ENCODE assay signal across 10 cellular contexts in the genomic region with DNA sequence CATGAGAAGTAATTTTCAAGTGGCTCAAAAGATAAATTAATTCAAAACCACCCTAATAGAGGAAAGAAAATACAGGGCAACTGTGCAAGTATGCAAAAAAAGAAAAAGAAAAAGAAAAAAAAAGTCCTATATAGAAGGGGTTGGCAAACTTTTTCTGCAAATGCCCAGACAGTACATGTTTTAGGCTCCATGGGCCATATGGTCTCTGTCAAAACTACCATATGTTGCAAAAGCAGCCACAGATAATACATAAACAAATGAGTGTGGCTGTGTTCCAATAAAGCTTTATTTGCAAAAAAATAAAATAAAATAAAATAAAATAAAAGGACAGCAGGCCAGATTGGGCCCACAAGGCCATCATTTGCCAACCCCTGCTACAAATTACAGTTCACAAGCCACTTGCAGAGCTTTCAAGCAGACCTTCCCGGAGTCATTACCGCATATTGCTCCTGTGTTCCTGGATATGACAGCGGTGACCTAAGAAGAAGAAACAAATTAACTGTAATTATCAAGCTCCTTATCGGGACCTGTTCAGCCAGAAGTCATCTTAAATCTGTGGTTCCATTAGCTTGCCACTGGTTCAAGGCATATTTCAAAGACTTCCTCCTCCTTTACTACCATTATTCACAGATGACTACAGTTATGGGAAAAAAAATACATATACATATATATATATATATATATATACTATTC. TPM values are rescaled to one million over a fixed set of nuclear protein-coding genes. Genes with fewer than 3 reads are reported as not detected.
DNase-seq lines count a peak whose midpoint lies in the region; ATAC-seq and TF ChIP-seq lines count a peak whose summit lies in the region.
"Had no signal": no experiment of that assay in that cellular context is flagged by ENCODE, and none has a peak within 500 bp of the region (broad histone marks: within the 10 kb centered on the region; RNA-seq: fewer than 3 reads in every experiment).

No MANE protein-coding gene starts in this region.

- H3K36me3 Mint-ChIP-seq in activated naive CD4-positive, alpha-beta T cell treated with anti-CD3 and anti-CD28 coated beads, Interleukin-2, amount 50 U/mL, for 24 hours: peaks cover 4% of the 10 kb centered on the region

- peaks cover 5 to 19% of the 10 kb centered on the region in 2 donors for H3K36me3 ChIP-seq in thyroid gland

- H3K27ac Mint-ChIP-seq in activated naive CD4-positive, alpha-beta T cell treated with anti-CD3 and anti-CD28 coated beads, Interleukin-2, amount 50 U/mL, for 24 hours: peak overlapping the region; percentile 94

- no peak overlapping the region for H3K4me3 ChIP-seq in thyroid gland (replicated peaks in 1 of 3)
- H3K4me3 ChIP-seq: BLaER1 treated with 17β-estradiol and CSF1 and Interleukin-3, amounts not matched to agents 10 nM and 100 nM; body of pancreas had no signal

- no peaks in the 10 kb centered on the region for H3K27me3 Mint-ChIP-seq in activated naive CD4-positive, alpha-beta T cell treated with anti-CD3 and anti-CD28 coated beads, Interleukin-2, amount 50 U/mL, for 24 hours

- H3K9me3 ChIP-seq in thyroid gland: no peaks in the 10 kb centered on the region
- H3K9me3 ChIP-seq: BLaER1 treated with 17β-estradiol and CSF1 and Interleukin-3, amounts not matched to agents 10 nM and 100 nM; body of pancreas had no signal

- no peak for ATAC-seq in SK-N-SH treated with all-trans-retinoic acid at 6 μM for 48 hours
- no peak for ATAC-seq in foreskin keratinocyte
- no peak for ATAC-seq in HG02678 (IDR thresholded peaks at IDR 0.05; ENCODE audit: unreplicated experiment)
- ATAC-seq: body of pancreas had no signal

- TF ChIP-seq CTCF in foreskin keratinocyte (conservative IDR thresholded peaks at IDR 0.05) (no peak), thyroid gland (IDR thresholded peaks at IDR 0.05) (no peak)

- no peaks in the 10 kb centered on the region for H3K9me3 Mint-ChIP-seq in activated naive CD4-positive, alpha-beta T cell treated with anti-CD3 and anti-CD28 coated beads, Interleukin-2, amount 50 U/mL, for 24 hours

- 88 to 94% methylated on average over 4 of the region's 4 CpGs for WGBS in thyroid gland, 2 donors

- intact Hi-C loops in thyroid gland (cut with DNase I): no loop called here

- peaks cover 39% of the 10 kb centered on the region for H3K4me1 ChIP-seq in foreskin keratinocyte
- H3K4me1 ChIP-seq in thyroid gland: peaks cover 42 to 45% of the 10 kb centered on the region in 2 donors

- H3K4me3 Mint-ChIP-seq in activated naive CD4-positive, alpha-beta T cell treated with anti-CD3 and anti-CD28 coated beads, Interleukin-2, amount 50 U/mL, for 24 hours: no peak overlapping the region

- peak overlapping the region; percentile 62 for H3K27ac ChIP-seq in foreskin keratinocyte
- H3K27ac ChIP-seq in thyroid gland: peak overlapping the region in 2 of 3 donors; percentile 97 to 98

- DNase-seq in activated naive CD4-positive, alpha-beta T cell (lab: John Stamatoyannopoulos, UW): no peak
- DNase-seq in foreskin keratinocyte (no peak), thyroid gland (no peak), NCI-H1930 (lab: John Stamatoyannopoulos, UW) (no peak)
- DNase-seq in activated CD4-positive, alpha-beta T cell treated with anti-CD3 and anti-CD28 coated beads, Interleukin-2, amount 50 U/mL, for 48 hours: no peak
- DNase-seq: body of pancreas had no signal

- H3K27me3 ChIP-seq in foreskin keratinocyte (no peaks in the 10 kb centered on the region), thyroid gland (no peaks in the 10 kb centered on the region)
- H3K27me3 ChIP-seq: BLaER1 treated with 17β-estradiol and CSF1 and Interleukin-3, amounts not matched to agents 10 nM and 100 nM; body of pancreas had no signal

- TF ChIP-seq POLR2A in thyroid gland (IDR thresholded peaks at IDR 0.05): no peak

- H3K4me1 Mint-ChIP-seq in activated naive CD4-positive, alpha-beta T cell treated with anti-CD3 and anti-CD28 coated beads, Interleukin-2, amount 50 U/mL, for 24 hours: peaks cover 44% of the 10 kb centered on the region

TF ChIP-seq in SK-N-SH treated with all-trans-retinoic acid at 6 μM for 48 hours, 23 proteins besides CTCF, POLR2A, EP300 and RAD21:
- TF ChIP-seq, protein P1, sequence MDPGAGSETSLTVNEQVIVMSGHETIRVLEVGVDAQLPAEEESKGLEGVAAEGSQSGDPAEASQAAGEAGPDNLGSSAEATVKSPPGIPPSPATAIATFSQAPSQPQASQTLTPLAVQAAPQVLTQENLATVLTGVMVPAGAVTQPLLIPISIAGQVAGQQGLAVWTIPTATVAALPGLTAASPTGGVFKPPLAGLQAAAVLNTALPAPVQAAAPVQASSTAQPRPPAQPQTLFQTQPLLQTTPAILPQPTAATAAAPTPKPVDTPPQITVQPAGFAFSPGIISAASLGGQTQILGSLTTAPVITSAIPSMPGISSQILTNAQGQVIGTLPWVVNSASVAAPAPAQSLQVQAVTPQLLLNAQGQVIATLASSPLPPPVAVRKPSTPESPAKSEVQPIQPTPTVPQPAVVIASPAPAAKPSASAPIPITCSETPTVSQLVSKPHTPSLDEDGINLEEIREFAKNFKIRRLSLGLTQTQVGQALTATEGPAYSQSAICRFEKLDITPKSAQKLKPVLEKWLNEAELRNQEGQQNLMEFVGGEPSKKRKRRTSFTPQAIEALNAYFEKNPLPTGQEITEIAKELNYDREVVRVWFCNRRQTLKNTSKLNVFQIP (CRISPR knock-in tag; IDR thresholded peaks at IDR 0.05; ENCODE audit: borderline replicate concordance, low read depth): no peak
- TF ChIP-seq SNAI2 (CRISPR knock-in tag; IDR thresholded peaks at IDR 0.05) (peak; percentile 47), OSR1 (CRISPR knock-in tag; IDR thresholded peaks at IDR 0.05) (no peak), ARNTL (CRISPR knock-in tag; IDR thresholded peaks at IDR 0.05; ENCODE audit: borderline replicate concordance, low read depth) (no peak), TCF4 (CRISPR knock-in tag; IDR thresholded peaks at IDR 0.05; ENCODE audit: borderline replicate concordance) (peak; percentile 90), ISL1 (CRISPR knock-in tag; IDR thresholded peaks at IDR 0.05) (peak; percentile 80), GLIS3 (CRISPR knock-in tag; IDR thresholded peaks at IDR 0.05) (0 out of 2 replicates have a peak, but pooled peaks have one; percentile 82)
- TF ChIP-seq, protein P2, sequence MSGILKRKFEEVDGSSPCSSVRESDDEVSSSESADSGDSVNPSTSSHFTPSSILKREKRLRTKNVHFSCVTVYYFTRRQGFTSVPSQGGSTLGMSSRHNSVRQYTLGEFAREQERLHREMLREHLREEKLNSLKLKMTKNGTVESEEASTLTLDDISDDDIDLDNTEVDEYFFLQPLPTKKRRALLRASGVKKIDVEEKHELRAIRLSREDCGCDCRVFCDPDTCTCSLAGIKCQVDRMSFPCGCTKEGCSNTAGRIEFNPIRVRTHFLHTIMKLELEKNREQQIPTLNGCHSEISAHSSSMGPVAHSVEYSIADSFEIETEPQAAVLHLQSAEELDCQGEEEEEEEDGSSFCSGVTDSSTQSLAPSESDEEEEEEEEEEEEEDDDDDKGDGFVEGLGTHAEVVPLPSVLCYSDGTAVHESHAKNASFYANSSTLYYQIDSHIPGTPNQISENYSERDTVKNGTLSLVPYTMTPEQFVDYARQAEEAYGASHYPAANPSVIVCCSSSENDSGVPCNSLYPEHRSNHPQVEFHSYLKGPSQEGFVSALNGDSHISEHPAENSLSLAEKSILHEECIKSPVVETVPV (CRISPR knock-in tag; IDR thresholded peaks at IDR 0.05): no peak
- TF ChIP-seq, protein P3, sequence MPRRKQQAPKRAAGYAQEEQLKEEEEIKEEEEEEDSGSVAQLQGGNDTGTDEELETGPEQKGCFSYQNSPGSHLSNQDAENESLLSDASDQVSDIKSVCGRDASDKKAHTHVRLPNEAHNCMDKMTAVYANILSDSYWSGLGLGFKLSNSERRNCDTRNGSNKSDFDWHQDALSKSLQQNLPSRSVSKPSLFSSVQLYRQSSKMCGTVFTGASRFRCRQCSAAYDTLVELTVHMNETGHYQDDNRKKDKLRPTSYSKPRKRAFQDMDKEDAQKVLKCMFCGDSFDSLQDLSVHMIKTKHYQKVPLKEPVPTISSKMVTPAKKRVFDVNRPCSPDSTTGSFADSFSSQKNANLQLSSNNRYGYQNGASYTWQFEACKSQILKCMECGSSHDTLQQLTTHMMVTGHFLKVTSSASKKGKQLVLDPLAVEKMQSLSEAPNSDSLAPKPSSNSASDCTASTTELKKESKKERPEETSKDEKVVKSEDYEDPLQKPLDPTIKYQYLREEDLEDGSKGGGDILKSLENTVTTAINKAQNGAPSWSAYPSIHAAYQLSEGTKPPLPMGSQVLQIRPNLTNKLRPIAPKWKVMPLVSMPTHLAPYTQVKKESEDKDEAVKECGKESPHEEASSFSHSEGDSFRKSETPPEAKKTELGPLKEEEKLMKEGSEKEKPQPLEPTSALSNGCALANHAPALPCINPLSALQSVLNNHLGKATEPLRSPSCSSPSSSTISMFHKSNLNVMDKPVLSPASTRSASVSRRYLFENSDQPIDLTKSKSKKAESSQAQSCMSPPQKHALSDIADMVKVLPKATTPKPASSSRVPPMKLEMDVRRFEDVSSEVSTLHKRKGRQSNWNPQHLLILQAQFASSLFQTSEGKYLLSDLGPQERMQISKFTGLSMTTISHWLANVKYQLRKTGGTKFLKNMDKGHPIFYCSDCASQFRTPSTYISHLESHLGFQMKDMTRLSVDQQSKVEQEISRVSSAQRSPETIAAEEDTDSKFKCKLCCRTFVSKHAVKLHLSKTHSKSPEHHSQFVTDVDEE (CRISPR knock-in tag; IDR thresholded peaks at IDR 0.05): peak; percentile 50; the same call in 1 of the 2 replicates

RNA-seq across cellular contexts. Expression of a gene that starts 15.9 kb away (rescaled TPM):
- total RNA-seq in foreskin keratinocyte (49.6 and 50.8 TPM in 2 replicates), thyroid gland (100 to 1,000 TPM in 1 of 4 donors, 10 to 100 TPM in 3; 48.9 to 105 (median 62.7) TPM)
- 26.4 and 27.3 TPM in 2 replicates for polyA plus RNA-seq in foreskin keratinocyte

RNA-seq across cellular contexts. Expression of a gene that starts 38.5 kb away (rescaled TPM):
- total RNA-seq in foreskin keratinocyte (38.9 and 41.5 TPM in 2 replicates), thyroid gland (100 to 1,000 TPM in 3 of 4 donors, 10 to 100 TPM in 1; 77.3 to 135 (median 115) TPM)
- polyA plus RNA-seq in foreskin keratinocyte: 34.4 and 39.5 TPM in 2 replicates
